ENCODE assay signal across 18 cellular contexts in the genomic region with DNA sequence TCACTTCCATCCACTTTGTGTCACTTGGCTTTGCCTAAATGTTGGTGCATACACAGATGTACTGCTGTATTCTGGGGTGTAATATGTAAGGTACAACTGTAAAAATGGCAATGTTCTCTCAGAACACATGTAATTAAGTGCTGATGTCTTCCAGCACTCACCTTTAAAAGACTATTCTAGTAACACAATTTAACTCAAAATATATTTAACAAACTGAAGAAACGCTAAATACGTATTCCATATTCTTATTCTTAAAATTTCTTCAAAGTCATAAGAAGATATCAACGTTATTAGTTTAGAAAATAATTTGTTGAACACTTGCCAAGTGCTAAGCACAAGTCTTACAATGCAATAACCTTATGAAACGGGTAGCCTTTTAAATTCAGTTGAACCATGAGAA. TPM values are rescaled to one million over a fixed set of nuclear protein-coding genes. Genes with fewer than 3 reads are reported as not detected.
DNase-seq lines count a peak whose midpoint lies in the region; ATAC-seq, FAIRE-seq and TF ChIP-seq lines count a peak whose summit lies in the region.
"Had no signal": no experiment of that assay in that cellular context is flagged by ENCODE, and none has a peak within 500 bp of the region (broad histone marks: within the 10 kb centered on the region; RNA-seq: fewer than 3 reads in every experiment).

No MANE protein-coding gene starts in this region.

- peak overlapping the region; percentile 85 for H3K27ac Mint-ChIP-seq in T-helper 1 cell treated with Interleukin-12 subunit alpha and Interleukin-12 subunit beta and Interleukin-4 antibody, amounts not matched to agents 30 μg/mL and 1 μg/mL, for 36 hours
- peak overlapping the region; percentile 85 to 93 (median 93) for H3K27ac Mint-ChIP-seq in CD4-positive, CD25-positive, alpha-beta regulatory T cell
- H3K27ac Mint-ChIP-seq in activated T-helper 17 cell treated with anti-CD3 and anti-CD28 coated beads, Interleukin-2, amount 50 U/mL, for 72 hours, result peak overlapping the region; percentile 87
- peak overlapping the region in 8 of 10 donors; percentile 9 to 74 (median 40) for H3K27ac Mint-ChIP-seq in naive thymus-derived CD8-positive, alpha-beta T cell

- no peak for ATAC-seq in CD4-positive, CD25-positive, alpha-beta regulatory T cell (ENCODE audit: low read depth in 2 of 2)
- ATAC-seq in activated T-helper 17 cell treated with anti-CD3 and anti-CD28 coated beads, Interleukin-2, amount 50 U/mL, for 72 hours (replicated peaks), result no peak
- no peak for ATAC-seq in naive thymus-derived CD8-positive, alpha-beta T cell
- ATAC-seq: gastroesophageal sphincter had no signal

- H3K9me3 ChIP-seq in CD4-positive, CD25-positive, alpha-beta regulatory T cell (ENCODE audit: control insufficient read depth in 2 of 2, low read length in 2 of 2), result no peaks in the 10 kb centered on the region
- H3K9me3 ChIP-seq: adrenal gland, gastroesophageal sphincter, HAP-1 had no signal

- H3K36me3 ChIP-seq in CD4-positive, CD25-positive, alpha-beta regulatory T cell (ENCODE audit: control insufficient read depth, insufficient read depth, low read length), result no peaks in the 10 kb centered on the region
- H3K36me3 ChIP-seq: adrenal gland, gastroesophageal sphincter, HAP-1 had no signal

- FAIRE-seq in frontal cortex (lab: Jason Lieb, UNC), result no peak
- FAIRE-seq: endometrium, RCC 7860 had no signal

- H3K4me3 Mint-ChIP-seq in T-helper 1 cell treated with Interleukin-12 subunit alpha and Interleukin-12 subunit beta and Interleukin-4 antibody, amounts not matched to agents 30 μg/mL and 1 μg/mL, for 36 hours, result peak overlapping the region; percentile 79
- H3K4me3 Mint-ChIP-seq in CD4-positive, CD25-positive, alpha-beta regulatory T cell, result peak overlapping the region; percentile 58 to 99 (median 97)
- peak overlapping the region; percentile 87 for H3K4me3 Mint-ChIP-seq in activated T-helper 17 cell treated with anti-CD3 and anti-CD28 coated beads, Interleukin-2, amount 50 U/mL, for 72 hours
- peak overlapping the region in 5 of 10 donors; percentile 1 to 76 (median 57) for H3K4me3 Mint-ChIP-seq in naive thymus-derived CD8-positive, alpha-beta T cell

- H3K27ac ChIP-seq in CD4-positive, CD25-positive, alpha-beta regulatory T cell (ENCODE audit: insufficient read depth, low read length, poor library complexity, severe bottlenecking), result peak overlapping the region; percentile 98
- no peak overlapping the region for H3K27ac ChIP-seq in RWPE1

- H3K36me3 Mint-ChIP-seq in T-helper 1 cell treated with Interleukin-12 subunit alpha and Interleukin-12 subunit beta and Interleukin-4 antibody, amounts not matched to agents 30 μg/mL and 1 μg/mL, for 36 hours (ENCODE audit: low read depth), result peaks cover 26% of the 10 kb centered on the region
- peaks cover 5% of the 10 kb centered on the region for H3K36me3 Mint-ChIP-seq in CD4-positive, CD25-positive, alpha-beta regulatory T cell
- peaks cover 43% of the 10 kb centered on the region for H3K36me3 Mint-ChIP-seq in activated T-helper 17 cell treated with anti-CD3 and anti-CD28 coated beads, Interleukin-2, amount 50 U/mL, for 72 hours (ENCODE audit: low read depth)
- peaks cover 0 to 3% (median 2%) of the 10 kb centered on the region in 3 donors for H3K36me3 Mint-ChIP-seq in naive thymus-derived CD8-positive, alpha-beta T cell

- TF ChIP-seq CTCF in RWPE1 (conservative IDR thresholded peaks at IDR 0.05; ENCODE audit: low read depth), result no peak

- no peak for DNase-seq in T-helper 1 cell
- DNase-seq in CD4-positive, CD25-positive, alpha-beta regulatory T cell, result no peak
- no peak for DNase-seq in naive thymus-derived CD8-positive, alpha-beta T cell
- no peak for DNase-seq in RWPE1 (ENCODE audit: low spot score)
- no peak for DNase-seq in NCI-H748 (lab: John Stamatoyannopoulos, UW; ENCODE audit: unreplicated experiment)
- no peak for DNase-seq in frontal cortex (ENCODE audit: low spot score in 2 of 2)
- DNase-seq: cerebellar nuclear complex, COR-L47, mesendoderm, NCI-H774, nucleus accumbens had no signal

- POLR2A ChIA-PET in naive thymus-derived CD8-positive, alpha-beta T cell (lab: Charles Lee), result interaction anchor here (1.8 kb wide), 1 partner anchor 74 kb away, joined by 4 read pairs; the partner anchor contains the start of gene C16orf46
- POLR2A ChIA-PET in RWPE1 (lab: Yijun Ruan, JAX; ENCODE audit: low non-redundant PET), result no interaction called here

- CTCF ChIA-PET in RWPE1 (lab: Yijun Ruan, JAX), result interaction anchor here (0.6 kb wide), 1 partner anchor 73 kb away, joined by 4 read pairs; no protein-coding TSS in a partner anchor

- H3K27me3 ChIP-seq in CD4-positive, CD25-positive, alpha-beta regulatory T cell (ENCODE audit: control insufficient read depth, insufficient read depth, low read length), result no peaks in the 10 kb centered on the region
- H3K27me3 ChIP-seq: adrenal gland, gastroesophageal sphincter had no signal

- H3K4me3 ChIP-seq in CD4-positive, CD25-positive, alpha-beta regulatory T cell (ENCODE audit: low read depth, low read length), result peak overlapping the region; percentile 90
- H3K4me3 ChIP-seq: adrenal gland, gastroesophageal sphincter, HAP-1 had no signal

- peaks cover 44% of the 10 kb centered on the region for H3K4me1 Mint-ChIP-seq in T-helper 1 cell treated with Interleukin-12 subunit alpha and Interleukin-12 subunit beta and Interleukin-4 antibody, amounts not matched to agents 30 μg/mL and 1 μg/mL, for 36 hours (ENCODE audit: low read depth)
- H3K4me1 Mint-ChIP-seq in CD4-positive, CD25-positive, alpha-beta regulatory T cell, result peaks cover 44 to 78% (median 51%) of the 10 kb centered on the region in 4 donors
- peaks cover 42% of the 10 kb centered on the region for H3K4me1 Mint-ChIP-seq in activated T-helper 17 cell treated with anti-CD3 and anti-CD28 coated beads, Interleukin-2, amount 50 U/mL, for 72 hours
- H3K4me1 Mint-ChIP-seq in naive thymus-derived CD8-positive, alpha-beta T cell, result peaks cover 19 to 74% (median 65%) of the 10 kb centered on the region in 4 donors

- no peaks in the 10 kb centered on the region for H3K27me3 Mint-ChIP-seq in T-helper 1 cell treated with Interleukin-12 subunit alpha and Interleukin-12 subunit beta and Interleukin-4 antibody, amounts not matched to agents 30 μg/mL and 1 μg/mL, for 36 hours (ENCODE audit: low read depth)
- H3K27me3 Mint-ChIP-seq in CD4-positive, CD25-positive, alpha-beta regulatory T cell, result peaks cover 7% of the 10 kb centered on the region
- no peaks in the 10 kb centered on the region for H3K27me3 Mint-ChIP-seq in activated T-helper 17 cell treated with anti-CD3 and anti-CD28 coated beads, Interleukin-2, amount 50 U/mL, for 72 hours
- H3K27me3 Mint-ChIP-seq in naive thymus-derived CD8-positive, alpha-beta T cell, result peaks cover 0 to 3% (median 0%) of the 10 kb centered on the region in 5 donors

- H3K9me3 Mint-ChIP-seq in T-helper 1 cell treated with Interleukin-12 subunit alpha and Interleukin-12 subunit beta and Interleukin-4 antibody, amounts not matched to agents 30 μg/mL and 1 μg/mL, for 36 hours, result no peaks in the 10 kb centered on the region
- no peaks in the 10 kb centered on the region for H3K9me3 Mint-ChIP-seq in CD4-positive, CD25-positive, alpha-beta regulatory T cell
- no peaks in the 10 kb centered on the region for H3K9me3 Mint-ChIP-seq in activated T-helper 17 cell treated with anti-CD3 and anti-CD28 coated beads, Interleukin-2, amount 50 U/mL, for 72 hours
- no peaks in the 10 kb centered on the region for H3K9me3 Mint-ChIP-seq in naive thymus-derived CD8-positive, alpha-beta T cell

- peaks cover 38% of the 10 kb centered on the region for H3K4me1 ChIP-seq in CD4-positive, CD25-positive, alpha-beta regulatory T cell (ENCODE audit: control insufficient read depth, insufficient read depth, low read length, poor library complexity, severe bottlenecking)

RNA-seq across cellular contexts. Expression of gene CMC2, which starts 3.6 kb away (rescaled TPM):
- 78.1 TPM for total RNA-seq in CD4-positive, CD25-positive, alpha-beta regulatory T cell
- polyA plus RNA-seq in CD4-positive, CD25-positive, alpha-beta regulatory T cell, result 100 to 1,000 TPM; 158 to 210 (median 173) TPM
- 100 to 1,000 TPM in 1 of 2 donors, 10 to 100 TPM in 1; 78.8 to 138 TPM for total RNA-seq in activated T-helper 17 cell treated with anti-CD3 and anti-CD28 coated beads, Interleukin-2, amount 50 U/mL, for 72 hours
- total RNA-seq in naive thymus-derived CD8-positive, alpha-beta T cell, result 10 to 100 TPM; 21.1 to 25.0 TPM
- polyA plus RNA-seq in naive thymus-derived CD8-positive, alpha-beta T cell, result 10 to 100 TPM; 78.2 to 84.6 (median 80.2) TPM
- total RNA-seq in frontal cortex, result 37.9 TPM

RNA-seq across cellular contexts. Expression of gene CENPN, which starts 4.0 kb away (rescaled TPM):
- total RNA-seq in CD4-positive, CD25-positive, alpha-beta regulatory T cell, result 13.5 TPM
- 10 to 100 TPM in 1 of 4 donors, 1 to 10 TPM in 3; 3.4 to 11.6 (median 6.8) TPM for polyA plus RNA-seq in CD4-positive, CD25-positive, alpha-beta regulatory T cell
- 10 to 100 TPM; 34.1 to 51.0 TPM for total RNA-seq in activated T-helper 17 cell treated with anti-CD3 and anti-CD28 coated beads, Interleukin-2, amount 50 U/mL, for 72 hours
- 1 to 10 TPM; 1.4 to 4.0 TPM for total RNA-seq in naive thymus-derived CD8-positive, alpha-beta T cell
- polyA plus RNA-seq in naive thymus-derived CD8-positive, alpha-beta T cell, result 1 to 10 TPM; 1.7 to 4.5 (median 3.0) TPM
- total RNA-seq in frontal cortex, result 4.5 TPM

RNA-seq across cellular contexts. Expression of gene ATMIN, which starts 32.6 kb away (rescaled TPM):
- 32.7 TPM for total RNA-seq in CD4-positive, CD25-positive, alpha-beta regulatory T cell
- polyA plus RNA-seq in CD4-positive, CD25-positive, alpha-beta regulatory T cell, result 10 to 100 TPM; 25.9 to 42.9 (median 32.0) TPM
- total RNA-seq in activated T-helper 17 cell treated with anti-CD3 and anti-CD28 coated beads, Interleukin-2, amount 50 U/mL, for 72 hours, result 10 to 100 TPM; 14.3 to 20.6 TPM
- 10 to 100 TPM; 40.5 to 48.1 TPM for total RNA-seq in naive thymus-derived CD8-positive, alpha-beta T cell
- 10 to 100 TPM; 21.6 to 41.4 (median 27.7) TPM for polyA plus RNA-seq in naive thymus-derived CD8-positive, alpha-beta T cell
- 86.0 TPM for total RNA-seq in frontal cortex

Comparison
In these comparisons a context has a peak if more than half of its experiments do, and no peak if none do; other contexts are left out.
1. H3K27ac Mint-ChIP-seq: peak in every context shown above with its lines; median percentile 93 in CD4-positive, CD25-positive, alpha-beta regulatory T cell; 87 in activated T-helper 17 cell treated with anti-CD3 and anti-CD28 coated beads, Interleukin-2, amount 50 U/mL, for 72 hours; 85 in T-helper 1 cell treated with Interleukin-12 subunit alpha and Interleukin-12 subunit beta and Interleukin-4 antibody, amounts not matched to agents 30 μg/mL and 1 μg/mL, for 36 hours; 40 in naive thymus-derived CD8-positive, alpha-beta T cell.